ENCODE assay signal across 1 cellular context in genomic region chr11:93197383-93198220, GRCh38.
TF ChIP-seq lines count a peak whose summit lies in the region.

Gene SLC36A4 (minus strand): TSS chr11:93197991. CDS start chr11:93197832, 159 bp downstream.

TF ChIP-seq in HepG2, 621 proteins besides CTCF, POLR2A, EP300 and RAD21 (continued from another document and continues in another):
- TF ChIP-seq ZNF3 (CRISPR knock-in tag; IDR thresholded peaks at IDR 0.05), result 0 out of 2 replicates have a peak, but pooled peaks have one; percentile 22
- TF ChIP-seq ZNF34 (CRISPR knock-in tag; IDR thresholded peaks at IDR 0.05; ENCODE audit: borderline replicate concordance), result 0 out of 2 replicates have a peak, but pooled peaks have one; percentile 44
- peak; percentile 76; the same call in 1 of the 2 replicates for TF ChIP-seq REL (CRISPR knock-in tag; conservative IDR thresholded peaks at IDR 0.05)
- TF ChIP-seq ATRX (CRISPR knock-in tag; IDR thresholded peaks at IDR 0.05; ENCODE audit: borderline replicate concordance), result no peak
- TF ChIP-seq ZNF333 (CRISPR knock-in tag; IDR thresholded peaks at IDR 0.05; ENCODE audit: borderline replicate concordance), result no peak
- TF ChIP-seq ZSCAN21 (CRISPR knock-in tag; IDR thresholded peaks at IDR 0.05; ENCODE audit: borderline replicate concordance), result peak; percentile 62; the same call in 1 of the 2 replicates
- TF ChIP-seq YEATS4 (CRISPR knock-in tag; IDR thresholded peaks at IDR 0.05; ENCODE audit: borderline replicate concordance), result peak; percentile 88
- no peak for TF ChIP-seq HHEX (CRISPR knock-in tag; IDR thresholded peaks at IDR 0.05)
- TF ChIP-seq ZNF24 (IDR thresholded peaks at IDR 0.05), result no peak
- no peak for TF ChIP-seq NONO (IDR thresholded peaks at IDR 0.05)
- peak; percentile 82 for TF ChIP-seq NONO (CRISPR knock-in tag; conservative IDR thresholded peaks at IDR 0.05)
- no peak for TF ChIP-seq ZNF775 (CRISPR knock-in tag; IDR thresholded peaks at IDR 0.05; ENCODE audit: borderline replicate concordance)
- no peak for TF ChIP-seq PCBP2 (optimal IDR thresholded peaks at IDR 0.05; ENCODE audit: low read depth, low read length, poor library complexity, severe bottlenecking)
- peak; percentile 56; the same call in 1 of the 2 replicates for TF ChIP-seq PATZ1 (CRISPR knock-in tag; IDR thresholded peaks at IDR 0.05)
- TF ChIP-seq RBM39 (IDR thresholded peaks at IDR 0.05; ENCODE audit: low read depth, low read length, poor library complexity, severe bottlenecking), result no peak
- no peak; the same call in 1 of the 2 replicates for TF ChIP-seq SOX5 (CRISPR knock-in tag; IDR thresholded peaks at IDR 0.05; ENCODE audit: borderline replicate concordance)
- TF ChIP-seq PRDM15 (CRISPR knock-in tag; IDR thresholded peaks at IDR 0.05), result no peak
- no peak for TF ChIP-seq ZNF101 (CRISPR knock-in tag; IDR thresholded peaks at IDR 0.05; ENCODE audit: borderline replicate concordance, low read depth)
- no peak for TF ChIP-seq ZFP1 (CRISPR knock-in tag; IDR thresholded peaks at IDR 0.05)
- TF ChIP-seq E2F5 (CRISPR knock-in tag; conservative IDR thresholded peaks at IDR 0.05), result 0 out of 2 replicates have a peak, but pooled peaks have one; percentile 31
- TF ChIP-seq RFXANK (CRISPR knock-in tag; IDR thresholded peaks at IDR 0.05), result no peak
- no peak for TF ChIP-seq DMTF1 (CRISPR knock-in tag; IDR thresholded peaks at IDR 0.05)
- no peak for TF ChIP-seq ZNF572 (CRISPR knock-in tag; IDR thresholded peaks at IDR 0.05)
- TF ChIP-seq MTA1 (CRISPR knock-in tag; IDR thresholded peaks at IDR 0.05; ENCODE audit: borderline replicate concordance), result no peak; the same call in 1 of the 2 replicates
- 0 out of 2 replicates have a peak, but pooled peaks have one; percentile 24 for TF ChIP-seq FOXM1 (CRISPR knock-in tag; IDR thresholded peaks at IDR 0.05)
- TF ChIP-seq ZIK1 (CRISPR knock-in tag; IDR thresholded peaks at IDR 0.05; ENCODE audit: borderline replicate concordance, low read depth), result no peak
- TF ChIP-seq NR3C1 (CRISPR knock-in tag; IDR thresholded peaks at IDR 0.05), result no peak
- no peak for TF ChIP-seq ZBTB39 (CRISPR knock-in tag; IDR thresholded peaks at IDR 0.05)
- peak; percentile 75 for TF ChIP-seq ZNF30 (CRISPR knock-in tag; IDR thresholded peaks at IDR 0.05)
- TF ChIP-seq ZSCAN12 (CRISPR knock-in tag; IDR thresholded peaks at IDR 0.05), result no peak
- no peak for TF ChIP-seq KLF15 (CRISPR knock-in tag; IDR thresholded peaks at IDR 0.05; ENCODE audit: borderline replicate concordance)
- no peak for TF ChIP-seq ZNF292 (CRISPR knock-in tag; IDR thresholded peaks at IDR 0.05; ENCODE audit: borderline replicate concordance, low read depth)
- no peak for TF ChIP-seq ATF5 (CRISPR knock-in tag; IDR thresholded peaks at IDR 0.05; ENCODE audit: low read depth)
- 0 out of 2 replicates have a peak, but pooled peaks have one; percentile 53 for TF ChIP-seq JUN (CRISPR knock-in tag; IDR thresholded peaks at IDR 0.05)
- peak; percentile 79; the same call in 1 of the 2 replicates for TF ChIP-seq ZNF160 (CRISPR knock-in tag; IDR thresholded peaks at IDR 0.05)
- no peak for TF ChIP-seq ZNF484 (CRISPR knock-in tag; IDR thresholded peaks at IDR 0.05; ENCODE audit: borderline replicate concordance, low read depth)
- peak; percentile 49; the same call in 1 of the 2 replicates for TF ChIP-seq SIX1 (CRISPR knock-in tag; IDR thresholded peaks at IDR 0.05; ENCODE audit: borderline replicate concordance)
- TF ChIP-seq NAIF1 (CRISPR knock-in tag; IDR thresholded peaks at IDR 0.05; ENCODE audit: borderline replicate concordance), result peak; percentile 84; the same call in 1 of the 2 replicates
- peak; percentile 84 for TF ChIP-seq ZNF646 (CRISPR knock-in tag; IDR thresholded peaks at IDR 0.05)
- no peak; the same call in 1 of the 2 replicates for TF ChIP-seq ZNF558 (CRISPR knock-in tag; IDR thresholded peaks at IDR 0.05; ENCODE audit: borderline replicate concordance)
- peak; percentile 79; the same call in 1 of the 2 replicates for TF ChIP-seq ZNF766 (CRISPR knock-in tag; IDR thresholded peaks at IDR 0.05; ENCODE audit: borderline replicate concordance)
- no peak for TF ChIP-seq SRSF9 (IDR thresholded peaks at IDR 0.05; ENCODE audit: borderline replicate concordance, insufficient read depth, low read depth, low read length, poor library complexity, severe bottlenecking)
- TF ChIP-seq IRF2 (CRISPR knock-in tag; IDR thresholded peaks at IDR 0.05), result no peak; the same call in 1 of the 2 replicates
- peak; percentile 96 for TF ChIP-seq CEBPB (IDR thresholded peaks at IDR 0.05; ENCODE audit: borderline replicate concordance, low read depth, low read length)
